In the genomic region with DNA sequence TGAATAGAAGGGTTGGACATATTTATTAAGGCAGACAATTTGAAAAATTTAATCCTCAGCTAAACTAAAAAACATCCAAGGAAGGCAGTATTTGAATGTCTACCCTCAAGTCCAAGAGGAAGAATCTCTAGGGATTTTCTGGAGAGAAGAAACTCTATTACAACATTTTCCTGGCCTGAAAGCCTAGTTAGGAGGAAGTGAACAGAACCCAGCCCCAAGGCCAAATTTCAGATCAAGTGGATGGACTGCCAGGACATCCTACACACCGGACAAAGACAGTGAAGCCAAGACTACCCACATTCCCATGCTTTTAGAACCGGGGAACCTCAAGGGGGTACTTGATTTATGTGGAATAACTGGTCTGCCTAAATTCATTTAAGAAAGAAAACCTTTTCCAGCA, we compare ENCODE assay signal across 19 cellular contexts.
"Had no signal": no experiment of that assay in that cellular context is flagged by ENCODE, and none has a peak within 500 bp of the region (broad histone marks: within the 10 kb centered on the region; RNA-seq: fewer than 3 reads in every experiment).

No MANE protein-coding gene starts in this region.

- H3K4me3 ChIP-seq: skin epidermis, stomach, transverse colon had no signal

- H3K4me1 ChIP-seq: stomach, transverse colon had no signal

- H3K36me3 ChIP-seq: stomach, transverse colon had no signal

- ATAC-seq: natural killer cell, T-helper 17 cell had no signal

- H3K9me3 ChIP-seq: stomach, transverse colon had no signal

- FAIRE-seq: urothelium cell line had no signal

- DNase-seq: activated CD4-positive, alpha-beta memory T cell treated with anti-CD3 and anti-CD28 coated beads for 36 hours; activated CD4-positive, alpha-beta T cell treated with anti-CD3 and anti-CD28 coated beads for 48 hours; activated naive CD4-positive, alpha-beta T cell treated with Interleukin-2 at 50 U/mL for 16 hours; activated naive CD8-positive, alpha-beta T cell treated with anti-CD3 and anti-CD28 coated beads for 36 hours; activated T-cell treated with anti-CD3 and anti-CD28 coated beads, Interleukin-2, amount 50 U/mL, for 48 hours; amniotic stem cell; effector CD4-positive, alpha-beta T cell; erythroblast; hippocampal formation; kidney glomerular epithelial cell; midbrain; natural killer cell; retina; stimulated activated CD4-positive, alpha-beta T cell treated with anti-CD3 and anti-CD28 coated beads, Interleukin-1b, Interleukin-23, amount 100 ng/mL, for 48 hours; stomach; T-helper 17 cell; transverse colon had no signal

- H3K27me3 ChIP-seq: stomach, transverse colon had no signal
